Comparison of ENCODE assay signal across 9 cellular contexts in the genomic region with DNA sequence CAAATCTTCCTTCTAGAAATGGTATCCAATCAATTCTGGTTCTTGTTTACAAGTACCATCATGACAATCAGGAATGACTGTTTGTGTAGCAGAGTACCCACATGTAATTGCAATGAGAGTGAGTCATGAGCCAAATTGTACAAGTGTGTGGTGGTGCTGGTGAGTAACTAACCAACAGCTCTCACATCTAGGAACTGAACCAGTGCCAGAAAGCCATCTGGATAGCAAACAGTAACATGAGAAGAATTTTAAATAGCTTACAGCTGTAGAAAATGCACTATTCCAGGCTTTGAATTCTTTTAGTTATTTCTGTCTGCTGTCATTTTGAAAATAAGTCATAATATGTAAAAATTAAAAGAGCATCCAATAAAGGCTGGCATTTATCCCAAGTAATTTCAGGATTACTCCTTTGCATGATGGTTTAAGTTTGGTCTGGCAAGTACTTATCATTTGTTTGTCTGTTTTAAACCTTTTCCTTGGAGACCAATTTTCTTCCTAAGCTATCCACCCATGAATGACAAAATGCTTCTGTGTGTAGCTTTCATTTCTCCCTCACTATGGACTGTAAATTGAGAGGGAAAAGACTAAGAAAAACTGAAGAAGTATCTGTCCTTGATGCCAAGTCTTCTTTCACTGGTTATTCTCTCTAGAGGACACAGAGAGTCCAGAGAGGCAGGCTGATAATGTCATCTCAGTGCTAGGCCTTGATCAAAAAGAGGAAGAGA.
DNase-seq lines count a peak whose midpoint lies in the region; ATAC-seq, FAIRE-seq and TF ChIP-seq lines count a peak whose summit lies in the region.
"Had no signal": no experiment of that assay in that cellular context is flagged by ENCODE, and none has a peak within 500 bp of the region (broad histone marks: within the 10 kb centered on the region; RNA-seq: fewer than 3 reads in every experiment).

No MANE protein-coding gene starts in this region.

- H3K27me3 Mint-ChIP-seq in mesothelial cell of epicardium (ENCODE audit: low read depth): no peaks in the 10 kb centered on the region

- peaks cover 13% of the 10 kb centered on the region for H3K4me1 Mint-ChIP-seq in mesothelial cell of epicardium

- peak; percentile 89 for ATAC-seq in GM18868 (IDR thresholded peaks at IDR 0.05; ENCODE audit: unreplicated experiment)

- TF ChIP-seq CTCF in AG10803 (conservative IDR thresholded peaks at IDR 0.05; ENCODE audit: low read length) (no peak), dorsolateral prefrontal cortex (IDR thresholded peaks at IDR 0.05 in 54 of 56, conservative IDR thresholded peaks at IDR 0.05 in 2 of 56; ENCODE audit: low read depth in 1 of 56, partially characterized antibody in 56 of 56) (peak in 35 of 56 donors; percentile 5 to 55 (median 24)), mesothelial cell of epicardium (IDR thresholded peaks at IDR 0.05; ENCODE audit: unreplicated experiment) (no peak), vagina (IDR thresholded peaks at IDR 0.05) (no peak)

- H3K4me3 Mint-ChIP-seq in mesothelial cell of epicardium: no peak overlapping the region

- FAIRE-seq in RCC 7860 (lab: Jason Lieb, UNC): peak; percentile 96

- H3K9me3 ChIP-seq in vagina: no peaks in the 10 kb centered on the region

- peaks cover 22% of the 10 kb centered on the region for H3K4me1 ChIP-seq in vagina

- TF ChIP-seq POLR2A in vagina (IDR thresholded peaks at IDR 0.05): no peak

- DNase-seq in AG10803 (ENCODE audit: low read depth) (peak; percentile 100), Kasumi-1 (lab: John Stamatoyannopoulos, UW) (peak; percentile 76 to 81), RCC 7860 (ENCODE audit: low spot score) (peak; percentile 83), dorsolateral prefrontal cortex (peak in 7 of 10 donors; percentile 46 to 88 (median 59)), mesothelial cell of epicardium (ENCODE audit: low spot score in 2 of 2, unreplicated experiment in 2 of 2) (no peak), vagina (ENCODE audit: extremely low spot score in 2 of 2) (peak in 1 of 2 donors; percentile 58)
- DNase-seq in stimulated activated naive CD4-positive, alpha-beta T cell (lab: John Stamatoyannopoulos, UW): no peak

- no peaks in the 10 kb centered on the region for H3K36me3 ChIP-seq in vagina

- H3K27ac Mint-ChIP-seq in mesothelial cell of epicardium: peak overlapping the region; percentile 84

- H3K27ac ChIP-seq in dorsolateral prefrontal cortex (peak overlapping the region in 58 of 59 donors; percentile 64 to 95 (median 89)), vagina (peak overlapping the region; percentile 17)
- H3K27ac ChIP-seq: HL-60 had no signal

- no peaks in the 10 kb centered on the region for H3K9me3 Mint-ChIP-seq in mesothelial cell of epicardium

- H3K4me3 ChIP-seq in AG10803 (ENCODE audit: low read length) (no peak overlapping the region), dorsolateral prefrontal cortex (peak overlapping the region in 8 of 59 donors; percentile 3 to 38 (median 20)), vagina (no peak overlapping the region)

- no peaks in the 10 kb centered on the region for H3K27me3 ChIP-seq in dorsolateral prefrontal cortex
- no peaks in the 10 kb centered on the region for H3K27me3 ChIP-seq in vagina

- intact Hi-C loops in dorsolateral prefrontal cortex (cut with DNase I): loop anchor here (1.0 to 10.0 kb wide), 4 partner anchors 60 to 140 kb away; a partner anchor contains a TSS
- intact Hi-C loops in vagina (cut with DNase I): no loop called here

- no peaks in the 10 kb centered on the region for H3K36me3 Mint-ChIP-seq in mesothelial cell of epicardium

Comparison
In these comparisons a context has a peak if more than half of its experiments do, and no peak if none do; other contexts are left out.
1. DNase-seq: peak in AG10803 (single experiment), Kasumi-1 (2 of 2), RCC 7860 (single experiment) and dorsolateral prefrontal cortex (7 of 10); none in mesothelial cell of epicardium (0 of 2) and stimulated activated naive CD4-positive, alpha-beta T cell (0 of 6).
2. CTCF ChIP-seq: peak in dorsolateral prefrontal cortex (35 of 56); none in AG10803 (single experiment), mesothelial cell of epicardium (single experiment) and vagina (0 of 3).